Comparison of ENCODE assay signal across 10 cellular contexts in genomic region chr10:52755297-52756062, GRCh38. TPM values are rescaled to one million over a fixed set of nuclear protein-coding genes. Genes with fewer than 3 reads are reported as not detected.
DNase-seq lines count a peak whose midpoint lies in the region; ATAC-seq lines count a peak whose summit lies in the region.
"Had no signal": no experiment of that assay in that cellular context is flagged by ENCODE, and none has a peak within 500 bp of the region (broad histone marks: within the 10 kb centered on the region; RNA-seq: fewer than 3 reads in every experiment).

No MANE protein-coding gene starts in this region.

- no peak overlapping the region for H3K18ac ChIP-seq in trophoblast cell (ENCODE audit: low read length)

- peak; percentile 46 for ATAC-seq in GM18502 (IDR thresholded peaks at IDR 0.05; ENCODE audit: poor library complexity, unreplicated experiment)
- ATAC-seq in HG03175 (IDR thresholded peaks at IDR 0.05; ENCODE audit: unreplicated experiment): no peak
- ATAC-seq: esophagus mucosa had no signal

- no peak overlapping the region for H4K91ac ChIP-seq in trophoblast cell (ENCODE audit: low read depth, low read length)

- no peak overlapping the region for H2AK5ac ChIP-seq in trophoblast cell (ENCODE audit: low read length)

- no peak overlapping the region for H3K23ac ChIP-seq in trophoblast cell (ENCODE audit: low read length)

- H3K27ac ChIP-seq in epithelial cell of prostate (no peak overlapping the region), trophoblast cell (ENCODE audit: low read depth, low read length) (no peak overlapping the region), SJCRH30 (no peak overlapping the region)

- H3K4me3 ChIP-seq in trophoblast cell (ENCODE audit: low read depth, low read length): no peak overlapping the region
- H3K4me3 ChIP-seq in SJCRH30: no peak overlapping the region

- no peak overlapping the region for H4K8ac ChIP-seq in trophoblast cell (ENCODE audit: low read depth, low read length)

- H3K79me1 ChIP-seq in trophoblast cell (ENCODE audit: low read length): no peaks in the 10 kb centered on the region

- H2BK5ac ChIP-seq in trophoblast cell (ENCODE audit: low read depth, low read length, poor library complexity): no peak overlapping the region

- no CpG with 5 or more reads among the region's 5 CpGs for WGBS in trophoblast cell (ENCODE audit: extremely low coverage, insufficient coverage, insufficient read length)

- H3K4me1 ChIP-seq in trophoblast cell (ENCODE audit: control insufficient read depth in 1 of 2, insufficient read depth in 2 of 2, low read length in 2 of 2) (peaks cover 2 to 4% of the 10 kb centered on the region in 2 experiments), SJCRH30 (no peaks in the 10 kb centered on the region)

- H3K4me2 ChIP-seq in trophoblast cell (ENCODE audit: low read length): no peak overlapping the region

- H3K27me3 ChIP-seq in trophoblast cell (ENCODE audit: insufficient read depth, low read length): no peaks in the 10 kb centered on the region
- H3K27me3 ChIP-seq in SJCRH30: no peaks in the 10 kb centered on the region

- no peak overlapping the region for H3K4ac ChIP-seq in trophoblast cell (ENCODE audit: low read depth, low read length)

- no peak overlapping the region for H3K9ac ChIP-seq in trophoblast cell (ENCODE audit: low read length)

- DNase-seq in MV-4-11 (lab: John Stamatoyannopoulos, UW) (peak; percentile 97), epithelial cell of prostate (ENCODE audit: low read depth, low spot score) (peak; percentile 27), trophoblast cell (peak; percentile 61 to 79), HuH-7.5 (ENCODE audit: low spot score) (no peak), SJCRH30 (no peak), HT-29 (ENCODE audit: low spot score) (no peak)
- DNase-seq: SHP77 had no signal

- H2AFZ ChIP-seq in trophoblast cell (ENCODE audit: insufficient read depth, low read length, poor library complexity): no peak overlapping the region

- no peaks in the 10 kb centered on the region for H3K36me3 ChIP-seq in trophoblast cell (ENCODE audit: control insufficient read depth in 1 of 2, insufficient read depth in 2 of 2, low read length in 2 of 2)
- no peaks in the 10 kb centered on the region for H3K36me3 ChIP-seq in SJCRH30

- no peak overlapping the region for H4K12ac ChIP-seq in trophoblast cell (ENCODE audit: low read depth, low read length)

- no peak overlapping the region for H2BK120ac ChIP-seq in trophoblast cell (ENCODE audit: insufficient read depth, low read length, poor library complexity)

- no peaks in the 10 kb centered on the region for H3K79me2 ChIP-seq in trophoblast cell (ENCODE audit: control insufficient read depth, insufficient read depth, low read length, poor library complexity)

- H3K14ac ChIP-seq in trophoblast cell (ENCODE audit: low read length): no peak overlapping the region

- no peak overlapping the region for H2BK12ac ChIP-seq in trophoblast cell (ENCODE audit: low read length)

- H3K9me3 ChIP-seq in trophoblast cell (ENCODE audit: insufficient read depth, low read depth, low read length): peaks cover 4% of the 10 kb centered on the region
- no peaks in the 10 kb centered on the region for H3K9me3 ChIP-seq in SJCRH30 (replicated peaks)

RNA-seq across cellular contexts. Expression of gene MBL2, which starts 17.1 kb away (rescaled TPM):
- 0.04 and 0.08 TPM in 2 replicates for polyA plus RNA-seq in trophoblast cell (2013)
- total RNA-seq in SJCRH30 (2014; rRNA removed; shearing (Covaris generic)): not detected in 2 replicates
- not detected in 2 replicates for total RNA-seq in HT-29 (2014; rRNA removed; shearing (Covaris generic))
- total RNA-seq: esophagus mucosa had no signal

Comparison
In these comparisons a context has a peak if more than half of its experiments do, and no peak if none do; other contexts are left out.
1. DNase-seq: peak in MV-4-11 (single experiment), epithelial cell of prostate (single experiment) and trophoblast cell (2 of 2); none in HuH-7.5 (single experiment), SJCRH30 (0 of 2) and HT-29 (single experiment).